1 cellular context compared by ENCODE assay signal in genomic region chr12:93624595-93625294, GRCh38.
TF ChIP-seq lines count a peak whose summit lies in the region.

No MANE protein-coding gene starts in this region.

TF ChIP-seq in GM12878, 131 proteins besides CTCF, POLR2A, EP300 and RAD21 (continued from another document and continues in another):
- peak; percentile 39; the same call in 1 of the 2 replicates for TF ChIP-seq RELB (IDR thresholded peaks at IDR 0.05; ENCODE audit: low read depth)
- TF ChIP-seq CEBPB (IDR thresholded peaks at IDR 0.05; ENCODE audit: borderline replicate concordance in 1 of 2, low read depth in 2 of 2, low read length in 2 of 2) = no peak
- peak; percentile 78 for TF ChIP-seq BCL11A (IDR thresholded peaks at IDR 0.05; ENCODE audit: low read depth, low read length)
- TF ChIP-seq IKZF2 (IDR thresholded peaks at IDR 0.05) = peak in 1 of 2 experiments; percentile 48; a peak in 2 of 4 replicates
- peak; percentile 80 for TF ChIP-seq CREB1 (IDR thresholded peaks at IDR 0.05; ENCODE audit: low read depth)
- TF ChIP-seq BCL3 (IDR thresholded peaks at IDR 0.05; ENCODE audit: borderline replicate concordance, insufficient read depth, low read depth, low read length, poor library complexity, severe bottlenecking) = peak; percentile 76
- TF ChIP-seq FOXM1 (IDR thresholded peaks at IDR 0.05; ENCODE audit: low read depth, low read length) = peak; percentile 91; the same call in 1 of the 2 replicates
- no peak for TF ChIP-seq NFXL1 (IDR thresholded peaks at IDR 0.05; ENCODE audit: borderline replicate concordance)
- TF ChIP-seq CREM (IDR thresholded peaks at IDR 0.05; ENCODE audit: low read depth) = peak; percentile 62
- no peak for TF ChIP-seq BHLHE40 (IDR thresholded peaks at IDR 0.05; ENCODE audit: borderline replicate concordance in 1 of 2, low read depth in 2 of 2, low read length in 1 of 2)
- peak; percentile 27; the same call in 1 of the 2 replicates for TF ChIP-seq TCF7 (IDR thresholded peaks at IDR 0.05; ENCODE audit: borderline replicate concordance)
- peak; percentile 60 for TF ChIP-seq RELA (IDR thresholded peaks at IDR 0.05; ENCODE audit: borderline replicate concordance, partially characterized antibody)
- TF ChIP-seq MEF2A (IDR thresholded peaks at IDR 0.05; ENCODE audit: insufficient read depth, low read depth, low read length) = 0 out of 2 replicates have a peak, but pooled peaks have one; percentile 42
- 0 out of 2 replicates have a peak, but pooled peaks have one; percentile 31 for TF ChIP-seq PAX5 (IDR thresholded peaks at IDR 0.05; ENCODE audit: borderline replicate concordance, low read depth, low read length)
- TF ChIP-seq ELK1 (IDR thresholded peaks at IDR 0.05; ENCODE audit: low read depth, low read length) = no peak
- peak; percentile 59 for TF ChIP-seq ATF2 (IDR thresholded peaks at IDR 0.05; ENCODE audit: low read length)
- TF ChIP-seq HSF1 (IDR thresholded peaks at IDR 0.05; ENCODE audit: low read depth, low read length) = no peak
- no peak for TF ChIP-seq PRDM15 (CRISPR knock-in tag; IDR thresholded peaks at IDR 0.05)
- peak; percentile 68 for TF ChIP-seq ZBED1 (IDR thresholded peaks at IDR 0.05; ENCODE audit: borderline replicate concordance)
- TF ChIP-seq NR2C1 (IDR thresholded peaks at IDR 0.05) = no peak
- peak; percentile 83 for TF ChIP-seq RUNX3 (IDR thresholded peaks at IDR 0.05; ENCODE audit: low read length)
- TF ChIP-seq MEF2B (IDR thresholded peaks at IDR 0.05; ENCODE audit: partially characterized antibody, poor library complexity, severe bottlenecking) = peak; percentile 85
- peak; percentile 35; the same call in 1 of the 2 replicates for TF ChIP-seq ATF7 (IDR thresholded peaks at IDR 0.05; ENCODE audit: low read depth)
- peak; percentile 93 for TF ChIP-seq JUNB (IDR thresholded peaks at IDR 0.05)
- TF ChIP-seq CBX5 (IDR thresholded peaks at IDR 0.05; ENCODE audit: low read depth) = 0 out of 2 replicates have a peak, but pooled peaks have one; percentile 7
- TF ChIP-seq REST (IDR thresholded peaks at IDR 0.05; ENCODE audit: low read depth, low read length) = no peak
- TF ChIP-seq CUX1 (IDR thresholded peaks at IDR 0.05; ENCODE audit: insufficient replicate concordance, low read depth, low read length) = peak; percentile 44
- no peak for TF ChIP-seq WRNIP1 (IDR thresholded peaks at IDR 0.05; ENCODE audit: borderline replicate concordance, low read depth, low read length)
- peak; percentile 41; the same call in 1 of the 2 replicates for TF ChIP-seq MTA2 (IDR thresholded peaks at IDR 0.05; ENCODE audit: low read depth)
- TF ChIP-seq SKIL (IDR thresholded peaks at IDR 0.05; ENCODE audit: low read depth, poor library complexity, severe bottlenecking) = peak; percentile 31
- TF ChIP-seq NFIC (IDR thresholded peaks at IDR 0.05; ENCODE audit: low read depth, low read length) = peak; percentile 94
- TF ChIP-seq PML (IDR thresholded peaks at IDR 0.05; ENCODE audit: low read length) = peak; percentile 29; the same call in 1 of the 2 replicates
